In the genomic region with DNA sequence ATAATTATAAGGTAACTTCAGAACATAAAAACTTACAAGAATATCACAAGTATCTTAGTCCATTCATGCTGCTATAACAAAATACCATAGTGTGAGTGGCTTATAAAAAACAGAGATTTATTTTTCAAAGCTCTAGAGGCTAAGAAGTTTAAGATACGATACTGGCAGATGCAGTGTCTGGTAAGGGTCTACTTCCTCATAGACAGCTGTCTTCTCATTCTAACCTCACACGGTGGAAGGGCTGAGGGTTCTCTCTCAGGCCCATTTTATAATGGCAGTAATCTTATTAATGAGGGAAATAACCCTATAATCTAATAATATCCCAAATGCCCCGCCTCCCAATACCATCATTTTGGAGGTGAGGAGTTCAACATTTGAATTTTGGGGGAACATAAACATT, we compare ENCODE assay signal across 14 cellular contexts.
"Had no signal": no experiment of that assay in that cellular context is flagged by ENCODE, and none has a peak within 500 bp of the region (broad histone marks: within the 10 kb centered on the region; RNA-seq: fewer than 3 reads in every experiment).

No MANE protein-coding gene starts in this region.

- FAIRE-seq: TTC549 had no signal

- DNase-seq: activated effector memory CD4-positive, alpha-beta T cell treated with Interleukin-2 at 50 U/mL for 16 hours; activated T-cell treated with anti-CD3 and anti-CD28 coated beads, Interleukin-2, amount 50 U/mL, for 24 hours; left cardiac atrium; lower lobe of right lung; natural killer cell; right cardiac atrium; stimulated activated CD4-positive, alpha-beta T cell treated with anti-CD3 and anti-CD28 coated beads, Interleukin-2, amount 100 ng/mL, for 24 hours; stimulated activated naive CD4-positive, alpha-beta T cell; substantia nigra; T-helper 17 cell had no signal

- H3K27me3 Mint-ChIP-seq: activated naive CD4-positive, alpha-beta T cell treated with anti-CD3 and anti-CD28 coated beads, Interleukin-2, amount 50 U/mL, for 24 hours; activated T-cell treated with anti-CD3 and anti-CD28 coated beads, Interleukin-2, amount 50 U/mL, for 24 hours; T-helper 17 cell had no signal

- H3K9me3 Mint-ChIP-seq: activated naive CD4-positive, alpha-beta T cell treated with anti-CD3 and anti-CD28 coated beads, Interleukin-2, amount 50 U/mL, for 24 hours; activated T-cell treated with anti-CD3 and anti-CD28 coated beads, Interleukin-2, amount 50 U/mL, for 24 hours; endodermal cell; natural killer cell had no signal

- H3K4me3 ChIP-seq: lower lobe of right lung had no signal

- H3K9me3 ChIP-seq: lower lobe of right lung had no signal

- H3K27ac ChIP-seq: lower lobe of right lung had no signal

- H3K36me3 Mint-ChIP-seq: activated naive CD4-positive, alpha-beta T cell treated with anti-CD3 and anti-CD28 coated beads, Interleukin-2, amount 50 U/mL, for 24 hours; brain; natural killer cell had no signal

- H3K4me3 Mint-ChIP-seq: activated naive CD4-positive, alpha-beta T cell treated with anti-CD3 and anti-CD28 coated beads, Interleukin-2, amount 50 U/mL, for 24 hours; activated T-cell treated with anti-CD3 and anti-CD28 coated beads, Interleukin-2, amount 50 U/mL, for 24 hours; brain; endodermal cell; natural killer cell; T-helper 17 cell had no signal

- H3K4me1 Mint-ChIP-seq: activated naive CD4-positive, alpha-beta T cell treated with anti-CD3 and anti-CD28 coated beads, Interleukin-2, amount 50 U/mL, for 24 hours; brain; endodermal cell had no signal

- H3K27ac Mint-ChIP-seq: activated naive CD4-positive, alpha-beta T cell treated with anti-CD3 and anti-CD28 coated beads, Interleukin-2, amount 50 U/mL, for 24 hours; activated T-cell treated with anti-CD3 and anti-CD28 coated beads, Interleukin-2, amount 50 U/mL, for 24 hours; brain; endodermal cell; natural killer cell; T-helper 17 cell had no signal

- H3K36me3 ChIP-seq: lower lobe of right lung had no signal

- ATAC-seq: left cardiac atrium, lower lobe of right lung, natural killer cell, right cardiac atrium, T-helper 17 cell had no signal
